In genomic region chr19:17136026-17136425, GRCh38 we compare ENCODE assay signal across 8 cellular contexts.
A peak's percentile ranks its signal among the peaks of the same experiment; 100 is the strongest.
DNase-seq lines count a peak whose midpoint lies in the region; ATAC-seq, FAIRE-seq and TF ChIP-seq lines count a peak whose summit lies in the region.

No MANE protein-coding gene starts in this region.

- no peaks in the 10 kb centered on the region for H3K36me3 ChIP-seq in ES-I3 (ENCODE audit: insufficient read depth, low read length)
- no peaks in the 10 kb centered on the region for H3K36me3 ChIP-seq in astrocyte (ENCODE audit: insufficient read depth, low read length)
- H3K36me3 ChIP-seq in skeletal muscle satellite cell (ENCODE audit: insufficient read depth, low read length) = peaks cover 10% of the 10 kb centered on the region
- no peaks in the 10 kb centered on the region for H3K36me3 ChIP-seq in HAP-1 (replicated peaks)

- ATAC-seq in HG03280 (IDR thresholded peaks at IDR 0.05; ENCODE audit: unreplicated experiment) (no peak), GM18517 (IDR thresholded peaks at IDR 0.05; ENCODE audit: unreplicated experiment) (no peak)

- no peak for TF ChIP-seq CTCF in astrocyte (IDR thresholded peaks at IDR 0.05; ENCODE audit: insufficient read depth, low read depth, low read length)

- no peaks in the 10 kb centered on the region for H3K27me3 Mint-ChIP-seq in astrocyte (ENCODE audit: low read depth, unreplicated experiment)

- H3K27ac ChIP-seq in astrocyte (ENCODE audit: low read depth, low read length) = peak overlapping the region; percentile 99

- peak overlapping the region; percentile 14 for H3K9ac ChIP-seq in ES-I3 (ENCODE audit: low read depth, low read length)
- H3K9ac ChIP-seq in astrocyte (ENCODE audit: low read length) = peak overlapping the region; percentile 89
- peak overlapping the region; percentile 91 for H3K9ac ChIP-seq in skeletal muscle satellite cell (ENCODE audit: low read depth, low read length)

- FAIRE-seq in astrocyte (lab: Jason Lieb, UNC) = no peak

- peaks cover 5% of the 10 kb centered on the region for H4K20me1 ChIP-seq in astrocyte (ENCODE audit: insufficient read depth, low read length)

- H3K27me3 ChIP-seq in astrocyte (ENCODE audit: insufficient read depth, low read length) = no peaks in the 10 kb centered on the region
- H3K27me3 ChIP-seq in skeletal muscle satellite cell (ENCODE audit: control insufficient read depth, insufficient read depth, low read length) = no peaks in the 10 kb centered on the region
- no peaks in the 10 kb centered on the region for H3K27me3 ChIP-seq in HAP-1 (ENCODE audit: low read depth)

- H3K4me1 ChIP-seq in ES-I3 (ENCODE audit: insufficient read depth, low read length) (peaks cover 20% of the 10 kb centered on the region), astrocyte (ENCODE audit: insufficient read depth, low read length) (peaks cover 17% of the 10 kb centered on the region), skeletal muscle satellite cell (ENCODE audit: control insufficient read depth, insufficient read depth, low read length) (peaks cover 25% of the 10 kb centered on the region), HAP-1 (peaks cover 11% of the 10 kb centered on the region)

- no peak overlapping the region for H2AFZ ChIP-seq in astrocyte (ENCODE audit: low read depth, low read length)

- H3K79me2 ChIP-seq in astrocyte (ENCODE audit: insufficient read depth, low read length) = peaks cover 57% of the 10 kb centered on the region

- peak overlapping the region; percentile 100 for H3K27ac Mint-ChIP-seq in astrocyte (ENCODE audit: unreplicated experiment)

- no peaks in the 10 kb centered on the region for H3K9me3 ChIP-seq in ES-I3 (ENCODE audit: control insufficient read depth, insufficient read depth, low read length)
- no peaks in the 10 kb centered on the region for H3K9me3 ChIP-seq in astrocyte (ENCODE audit: insufficient read depth, low read depth, low read length)
- no peaks in the 10 kb centered on the region for H3K9me3 ChIP-seq in skeletal muscle satellite cell (replicated peaks; ENCODE audit: low read length)
- H3K9me3 ChIP-seq in HAP-1 = no peaks in the 10 kb centered on the region

- H3K4me3 ChIP-seq in astrocyte (ENCODE audit: insufficient read depth, low read depth, low read length) (no peak overlapping the region), skeletal muscle satellite cell (ENCODE audit: low read length) (peak overlapping the region; percentile 51), HAP-1 (no peak overlapping the region)

- H3K4me3 Mint-ChIP-seq in astrocyte (ENCODE audit: unreplicated experiment) = no peak overlapping the region

- DNase-seq in astrocyte (ENCODE audit: low read depth) = no peak
- DNase-seq in islet precursor cell = peak; percentile 82
- DNase-seq in HAP-1 (ENCODE audit: low spot score in 2 of 2) = no peak
- DNase-seq in midbrain (lab: John Stamatoyannopoulos, UW) = no peak

- peak overlapping the region; percentile 92 for H3K4me2 ChIP-seq in astrocyte (ENCODE audit: low read length)
- H3K4me2 ChIP-seq in skeletal muscle satellite cell (ENCODE audit: low read length) = peak overlapping the region; percentile 91

- no peaks in the 10 kb centered on the region for H3K9me3 Mint-ChIP-seq in astrocyte (ENCODE audit: unreplicated experiment)

- H3K36me3 Mint-ChIP-seq in astrocyte (ENCODE audit: low read depth, unreplicated experiment) = peaks cover 12% of the 10 kb centered on the region

- in situ Hi-C loops in HAP-1 (cut with MboI; ENCODE audit: low sequenced_read_pairs) = no loop called here

- peaks cover 17% of the 10 kb centered on the region for H3K4me1 Mint-ChIP-seq in astrocyte (ENCODE audit: low read depth, unreplicated experiment)

Comparison
In these comparisons a context has a peak if more than half of its experiments do, and no peak if none do; other contexts are left out.
1. H3K9ac ChIP-seq: peak in every context shown above with its lines; median percentile 91 in skeletal muscle satellite cell; 89 in astrocyte; 14 in ES-I3.